Comparison of ENCODE assay signal across 11 cellular contexts in genomic region chr22:48937032-48937639, GRCh38.
"Had no signal": no experiment of that assay in that cellular context is flagged by ENCODE, and none has a peak within 500 bp of the region (broad histone marks: within the 10 kb centered on the region; RNA-seq: fewer than 3 reads in every experiment).

No MANE protein-coding gene starts in this region.

- H3K4me3 ChIP-seq: right lobe of liver, tibial nerve had no signal

- DNase-seq: activated CD4-positive, alpha-beta T cell treated with anti-CD3 and anti-CD28 coated beads for 1 hour; activated CD8-positive, alpha-beta T cell treated with anti-CD3 and anti-CD28 coated beads for 36 hours; activated T-cell treated with anti-CD3 and anti-CD28 coated beads for 4 hours; caudate nucleus; effector memory CD4-positive, alpha-beta T cell; hippocampal formation; naive thymus-derived CD4-positive, alpha-beta T cell; T-helper 9 cell had no signal

- H3K4me1 ChIP-seq: right lobe of liver had no signal

- H3K9me3 ChIP-seq: neutrophil, right lobe of liver had no signal

- ATAC-seq: activated CD8-positive, alpha-beta T cell treated with anti-CD3 and anti-CD28 coated beads for 36 hours; naive thymus-derived CD4-positive, alpha-beta T cell; right lobe of liver had no signal

- H3K27ac ChIP-seq: neutrophil, right lobe of liver, tibial nerve had no signal

- H3K36me3 ChIP-seq: neutrophil, right lobe of liver, tibial nerve had no signal

- H3K27me3 ChIP-seq: neutrophil, tibial nerve had no signal
